In genomic region chr4:39339968-39340367, GRCh38 we compare ENCODE assay signal across 25 cellular contexts.
"Had no signal": no experiment of that assay in that cellular context is flagged by ENCODE, and none has a peak within 500 bp of the region (broad histone marks: within the 10 kb centered on the region; RNA-seq: fewer than 3 reads in every experiment).

No MANE protein-coding gene starts in this region.

- H3K9ac ChIP-seq: SK-N-SH had no signal

- H3K4me3 ChIP-seq: MG63 had no signal

- H3K27ac ChIP-seq: RWPE1 had no signal

- ATAC-seq: Panc1, PC-3, T-cell had no signal

- DNase-seq: IMR-90, Karpas-422, KG1, MG63, NCI-H1092, NCI-H1105 treated with DMSO at 0.1 percent for 48 hours, NCI-H1417 treated with DMSO at 0.1 percent for 48 hours, NCI-H146, NCI-H1694 treated with DMSO at 0.1 percent for 48 hours, NCI-H1930, NCI-H2081, NCI-H2107, NCI-H226, NCI-H446, NCI-H510A, NCI-H524 treated with DMSO at 0.1 percent for 48 hours, NCI-H69, NCI-H774, PC-3, SHP77, SK-N-SH, SW 1271, T-cell had no signal

- H3K27me3 ChIP-seq: MG63 had no signal

- H3K9me3 ChIP-seq: MG63, SK-N-SH had no signal
